ENCODE assay signal across 29 cellular contexts in the genomic region with DNA sequence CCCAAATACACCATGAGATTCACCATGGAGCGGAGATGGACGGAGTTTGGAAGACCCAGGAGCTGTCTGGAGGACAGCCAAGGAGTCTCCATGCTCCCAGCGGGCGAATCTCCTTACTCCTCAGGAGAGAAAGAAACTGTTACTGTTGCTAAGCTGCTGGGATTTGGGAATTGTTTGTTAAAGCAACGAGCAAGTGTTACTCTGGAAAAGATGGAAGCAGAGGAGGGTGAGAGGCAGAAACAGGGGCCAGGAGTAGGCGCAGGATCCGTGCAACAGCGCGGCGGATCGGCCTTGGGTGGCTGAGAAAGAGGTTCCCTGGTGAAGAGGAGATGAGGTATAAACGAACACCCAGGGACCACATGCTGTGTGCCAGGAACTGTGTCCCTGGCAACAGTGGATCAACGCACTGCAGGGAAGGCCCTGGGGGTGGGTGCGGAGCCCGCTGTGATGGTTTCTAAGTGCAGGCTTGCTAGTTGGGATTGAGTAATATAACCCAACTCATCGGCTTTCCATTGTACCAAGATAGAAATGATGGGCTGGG.
"Had no signal": no experiment of that assay in that cellular context is flagged by ENCODE, and none has a peak within 500 bp of the region (broad histone marks: within the 10 kb centered on the region; RNA-seq: fewer than 3 reads in every experiment).

No MANE protein-coding gene starts in this region.

- H3K9me3 ChIP-seq: breast epithelium, colonic mucosa, gastrocnemius medialis, mucosa of descending colon, upper lobe of right lung had no signal

- H3K27me3 ChIP-seq: colonic mucosa, gastrocnemius medialis, upper lobe of right lung had no signal

- H3K27ac Mint-ChIP-seq: activated B cell treated with CpG ODN at 0.5 μM for 24 hours; activated CD4-positive, alpha-beta T cell treated with anti-CD3 and anti-CD28 coated beads for 36 hours; activated naive CD4-positive, alpha-beta T cell treated with anti-CD3 and anti-CD28 coated beads for 36 hours; activated naive CD8-positive, alpha-beta T cell treated with anti-CD3 and anti-CD28 coated beads, Interleukin-2, amount 10 ng/mL, durations not matched to agents 7 days and 5 days; activated T-cell treated with anti-CD3 and anti-CD28 coated beads, Interleukin-2, amount 50 U/mL, for 24 hours; activated T-helper 17 cell treated with anti-CD3 and anti-CD28 coated beads, Interleukin-2, amount 50 U/mL, for 72 hours; effector memory CD8-positive, alpha-beta T cell; memory B cell; progenitor cell of endocrine pancreas; T-helper 1 cell treated with Interleukin-12 subunit alpha and Interleukin-12 subunit beta and Interleukin-4 antibody, amounts not matched to agents 30 μg/mL and 1 μg/mL, for 36 hours had no signal

- H3K27ac ChIP-seq: breast epithelium, colonic mucosa, gastrocnemius medialis, upper lobe of right lung had no signal

- H3K27me3 Mint-ChIP-seq: activated naive CD8-positive, alpha-beta T cell treated with anti-CD3 and anti-CD28 coated beads, Interleukin-2, amount 10 ng/mL, durations not matched to agents 7 days and 5 days; activated T-helper 17 cell treated with anti-CD3 and anti-CD28 coated beads, Interleukin-2, amount 50 U/mL, for 72 hours had no signal

- H3K4me1 ChIP-seq: breast epithelium, colonic mucosa, gastrocnemius medialis, upper lobe of right lung had no signal

- H3K36me3 ChIP-seq: breast epithelium, colonic mucosa, gastrocnemius medialis, upper lobe of right lung had no signal

- H3K4me3 Mint-ChIP-seq: activated B cell treated with CpG ODN at 0.5 μM for 24 hours; activated CD4-positive, alpha-beta T cell treated with anti-CD3 and anti-CD28 coated beads for 36 hours; activated naive CD4-positive, alpha-beta T cell treated with anti-CD3 and anti-CD28 coated beads for 36 hours; activated naive CD8-positive, alpha-beta T cell treated with anti-CD3 and anti-CD28 coated beads, Interleukin-2, amount 10 ng/mL, durations not matched to agents 7 days and 5 days; activated T-cell treated with anti-CD3 and anti-CD28 coated beads, Interleukin-2, amount 50 U/mL, for 24 hours; activated T-helper 17 cell treated with anti-CD3 and anti-CD28 coated beads, Interleukin-2, amount 50 U/mL, for 72 hours; effector memory CD8-positive, alpha-beta T cell; memory B cell; naive B cell; T-helper 1 cell treated with Interleukin-12 subunit alpha and Interleukin-12 subunit beta and Interleukin-4 antibody, amounts not matched to agents 30 μg/mL and 1 μg/mL, for 36 hours had no signal

- DNase-seq: activated B cell treated with CpG ODN at 0.5 μM for 24 hours; activated CD4-positive, alpha-beta T cell treated with anti-CD3 and anti-CD28 coated beads for 36 hours; activated CD4-positive, alpha-beta T cell treated with anti-CD3 and anti-CD28 coated beads, Interleukin-2, amount 50 U/mL, for 4 hours; activated CD8-positive, alpha-beta memory T cell treated with anti-CD3 and anti-CD28 coated beads for 24 hours; activated CD8-positive, alpha-beta memory T cell treated with anti-CD3 and anti-CD28 coated beads, Interleukin-2, amount 50 U/mL, for 4 hours; activated naive CD4-positive, alpha-beta T cell treated with anti-CD3 and anti-CD28 coated beads for 36 hours; activated naive CD8-positive, alpha-beta T cell treated with anti-CD3 and anti-CD28 coated beads, Interleukin-2, amount 10 ng/mL, durations not matched to agents 7 days and 5 days; activated T-cell treated with anti-CD3 and anti-CD28 coated beads, Interleukin-2, amount 50 U/mL, for 24 hours; amniotic stem cell; colonic mucosa; effector memory CD8-positive, alpha-beta T cell; gastrocnemius medialis; islet precursor cell; left cardiac atrium; mucosa of descending colon; naive B cell; occipital lobe; retina; stimulated activated CD4-positive, alpha-beta T cell treated with anti-CD3 and anti-CD28 coated beads, Interleukin-4, amount 100 ng/mL, for 24 hours; stimulated activated naive CD4-positive, alpha-beta T cell treated with Interleukin-2 at 50 U/mL for 16 hours; T1000; upper lobe of right lung had no signal

- H3K9me3 Mint-ChIP-seq: activated B cell treated with CpG ODN at 0.5 μM for 24 hours; activated naive CD4-positive, alpha-beta T cell treated with anti-CD3 and anti-CD28 coated beads for 36 hours; activated naive CD8-positive, alpha-beta T cell treated with anti-CD3 and anti-CD28 coated beads, Interleukin-2, amount 10 ng/mL, durations not matched to agents 7 days and 5 days; activated T-helper 17 cell treated with anti-CD3 and anti-CD28 coated beads, Interleukin-2, amount 50 U/mL, for 72 hours; effector memory CD8-positive, alpha-beta T cell; T-helper 1 cell treated with Interleukin-12 subunit alpha and Interleukin-12 subunit beta and Interleukin-4 antibody, amounts not matched to agents 30 μg/mL and 1 μg/mL, for 36 hours had no signal

- ATAC-seq: activated CD4-positive, alpha-beta T cell treated with anti-CD3 and anti-CD28 coated beads for 36 hours; activated T-helper 17 cell treated with anti-CD3 and anti-CD28 coated beads, Interleukin-2, amount 50 U/mL, for 72 hours; effector memory CD8-positive, alpha-beta T cell; esophagus mucosa; gastrocnemius medialis; left cardiac atrium; mucosa of descending colon; upper lobe of right lung had no signal

- H3K4me3 ChIP-seq: breast epithelium, colonic mucosa, dorsolateral prefrontal cortex, gastrocnemius medialis, mucosa of descending colon, upper lobe of right lung had no signal

- H3K4me1 Mint-ChIP-seq: activated B cell treated with CpG ODN at 0.5 μM for 24 hours; activated CD4-positive, alpha-beta T cell treated with anti-CD3 and anti-CD28 coated beads for 36 hours; activated naive CD8-positive, alpha-beta T cell treated with anti-CD3 and anti-CD28 coated beads, Interleukin-2, amount 10 ng/mL, durations not matched to agents 7 days and 5 days; activated T-helper 17 cell treated with anti-CD3 and anti-CD28 coated beads, Interleukin-2, amount 50 U/mL, for 72 hours; memory B cell; naive B cell had no signal

- H3K36me3 Mint-ChIP-seq: activated naive CD8-positive, alpha-beta T cell treated with anti-CD3 and anti-CD28 coated beads, Interleukin-2, amount 10 ng/mL, durations not matched to agents 7 days and 5 days; memory B cell; naive B cell had no signal
